Comparison of ENCODE assay signal across 1 cellular context in genomic region chr16:5582529-5582928, GRCh38.
TF ChIP-seq lines count a peak whose summit lies in the region.

No MANE protein-coding gene starts in this region.

TF ChIP-seq in K562, 482 proteins besides CTCF, POLR2A, EP300 and RAD21 (continued from another document):
- TF ChIP-seq TFE3 (CRISPR knock-in tag; IDR thresholded peaks at IDR 0.05), result no peak
- peak; percentile 69 for TF ChIP-seq EGR1 (conservative IDR thresholded peaks at IDR 0.05)
- TF ChIP-seq KDM1A (IDR thresholded peaks at IDR 0.05), result peak in 1 of 2 experiments; percentile 26; a peak in 1 of 4 replicates
- TF ChIP-seq ZC3H11A (IDR thresholded peaks at IDR 0.05; ENCODE audit: low read depth, low read length), result no peak
- TF ChIP-seq MYBL2 (IDR thresholded peaks at IDR 0.05; ENCODE audit: low read depth), result no peak
- TF ChIP-seq MYBL2 (CRISPR knock-in tag; IDR thresholded peaks at IDR 0.05; ENCODE audit: borderline replicate concordance), result no peak
- TF ChIP-seq PHF20 (IDR thresholded peaks at IDR 0.05; ENCODE audit: partially characterized antibody), result no peak
- peak; percentile 23; the same call in 1 of the 2 replicates for TF ChIP-seq CBFA2T3 (IDR thresholded peaks at IDR 0.05)
